11 cellular contexts compared by ENCODE assay signal in genomic region chrX:23332888-23333821, GRCh38. TPM values are rescaled to one million over a fixed set of nuclear protein-coding genes. Genes with fewer than 3 reads are reported as not detected.
DNase-seq lines count a peak whose midpoint lies in the region; ATAC-seq and TF ChIP-seq lines count a peak whose summit lies in the region.
"Had no signal": no experiment of that assay in that cellular context is flagged by ENCODE, and none has a peak within 500 bp of the region (broad histone marks: within the 10 kb centered on the region; RNA-seq: fewer than 3 reads in every experiment).

No MANE protein-coding gene starts in this region.

- WGBS in heart right ventricle, 2 donors = 1% methylated on average over 44 to 74 of the region's 75 CpGs

- no peaks in the 10 kb centered on the region for H3K36me3 ChIP-seq in heart right ventricle
- H3K36me3 ChIP-seq in muscle layer of colon (ENCODE audit: insufficient read depth, low read length) = no peaks in the 10 kb centered on the region
- no peaks in the 10 kb centered on the region for H3K36me3 ChIP-seq in uterus

- intact Hi-C loops in heart right ventricle (cut with DNase I) (no loop called here), Right ventricle myocardium inferior (cut with DNase I) (no loop called here), uterus (cut with DNase I; ENCODE audit: low total_unique reads) (no loop called here)

- DNase-seq in heart right ventricle (no peak), Right ventricle myocardium inferior (ENCODE audit: missing footprints) (no peak), cerebellar cortex (ENCODE audit: low spot score) (peak; percentile 18), uterus (peak in 1 of 2 donors; percentile 23), HUDEP-2 (lab: John Stamatoyannopoulos, UW; ENCODE audit: unreplicated experiment in 76 of 76) (no peak)
- DNase-seq in activated effector memory CD4-positive, alpha-beta T cell treated with Interleukin-2 at 50 U/mL for 16 hours = no peak
- no peak for DNase-seq in activated naive CD4-positive, alpha-beta T cell treated with Interleukin-2 at 50 U/mL for 16 hours
- DNase-seq: CD8-positive, alpha-beta memory T cell had no signal

- TF ChIP-seq CTCF in heart right ventricle (IDR thresholded peaks at IDR 0.05) (no peak), uterus (IDR thresholded peaks at IDR 0.05) (no peak)

- H3K9me3 ChIP-seq in heart right ventricle (no peaks in the 10 kb centered on the region), muscle layer of colon (ENCODE audit: low read length) (no peaks in the 10 kb centered on the region), uterus (no peaks in the 10 kb centered on the region)

- TF ChIP-seq POLR2A in uterus (IDR thresholded peaks at IDR 0.05) = no peak

- no peak overlapping the region for H3K9ac ChIP-seq in muscle layer of colon (ENCODE audit: low read length)

- no peak overlapping the region for H3K27ac ChIP-seq in heart right ventricle
- H3K27ac ChIP-seq in muscle layer of colon (ENCODE audit: low read depth, low read length) = no peak overlapping the region
- peak overlapping the region in 1 of 2 donors; percentile 35 for H3K27ac ChIP-seq in uterus

- H3K4me3 ChIP-seq in heart right ventricle (peak overlapping the region in 7 of 10 donors; percentile 14 to 41 (median 35)), muscle layer of colon (ENCODE audit: low read depth in 1 of 2, low read length in 2 of 2) (peak overlapping the region; percentile 21 to 52), uterus (peak overlapping the region; percentile 29 to 33)
- H3K4me3 ChIP-seq: K562 had no signal

- peaks cover 0 to 24% (median 10%) of the 10 kb centered on the region in 9 donors for H3K4me1 ChIP-seq in heart right ventricle
- no peaks in the 10 kb centered on the region for H3K4me1 ChIP-seq in muscle layer of colon (ENCODE audit: insufficient read depth, low read length)
- H3K4me1 ChIP-seq in uterus = no peaks in the 10 kb centered on the region

- H3K27me3 ChIP-seq in heart right ventricle (peaks cover 0 to 97% (median 40%) of the 10 kb centered on the region in 7 donors), muscle layer of colon (ENCODE audit: control insufficient read depth in 1 of 2, insufficient read depth in 2 of 2, low read length in 2 of 2) (peaks cover 0 to 35% of the 10 kb centered on the region in 2 donors), uterus (no peaks in the 10 kb centered on the region)

- ATAC-seq in heart right ventricle (no peak), Right ventricle myocardium inferior (no peak)
- ATAC-seq: activated CD4-positive, CD25-positive, alpha-beta regulatory T cell treated with anti-CD3 and anti-CD28 coated beads, Interleukin-2, amount 50 U/mL, for 24 hours; K562 had no signal

RNA-seq across cellular contexts. Expression of gene PTCHD1, which starts 1.5 kb away (rescaled TPM):
- under 1 TPM in 8 of 10 donors, not detected in 2; 0.02 to 0.28 (median 0.04) TPM for total RNA-seq in heart right ventricle
- under 1 TPM; under 0.01 to 0.01 TPM for polyA plus RNA-seq in heart right ventricle
- total RNA-seq in Right ventricle myocardium inferior = 0.05 TPM
- 10 to 100 TPM in 1 of 4 donors, 1 to 10 TPM in 3; 2.9 to 12.6 (median 5.3) TPM for total RNA-seq in uterus
- total RNA-seq: CD8-positive, alpha-beta memory T cell; K562 had no signal
- polyA plus RNA-seq: CD8-positive, alpha-beta memory T cell; K562 had no signal
